ENCODE assay signal across 8 cellular contexts in genomic region chr17:36949461-36949927, GRCh38. TPM values are rescaled to one million over a fixed set of nuclear protein-coding genes. Genes with fewer than 3 reads are reported as not detected.
DNase-seq lines count a peak whose midpoint lies in the region; TF ChIP-seq lines count a peak whose summit lies in the region.

No MANE protein-coding gene starts in this region.

- peak overlapping the region; percentile 92 for H3K27ac Mint-ChIP-seq in chondrocyte (ENCODE audit: unreplicated experiment)

- peaks cover 18% of the 10 kb centered on the region for H3K36me3 Mint-ChIP-seq in chondrocyte (ENCODE audit: low read depth)

- H3K27ac ChIP-seq in mesodermal cell (ENCODE audit: low read depth, low read length, severe bottlenecking) (peak overlapping the region; percentile 90), vagina (peak overlapping the region; percentile 75)

- 8 to 10% methylated on average over 9 of the region's 9 CpGs for WGBS in mesodermal cell (ENCODE audit: insufficient coverage in 2 of 2), 2 experiments

- no peaks in the 10 kb centered on the region for H3K9me3 Mint-ChIP-seq in chondrocyte (ENCODE audit: low read depth)

- peaks cover 32% of the 10 kb centered on the region for H3K4me1 Mint-ChIP-seq in chondrocyte (ENCODE audit: low read depth)

- peak overlapping the region; percentile 95 for H3K4me3 Mint-ChIP-seq in chondrocyte (ENCODE audit: unreplicated experiment)

- TF ChIP-seq CTCF in chondrocyte (IDR thresholded peaks at IDR 0.05), result peak; percentile 47
- no peak for TF ChIP-seq CTCF in vagina (IDR thresholded peaks at IDR 0.05)
- TF ChIP-seq CTCF in GM13976 (IDR thresholded peaks at IDR 0.05; ENCODE audit: borderline replicate concordance, control extremely low read depth, extremely low read depth, insufficient read depth, missing control alignments), result no peak

- H3K36me3 ChIP-seq in mesodermal cell (ENCODE audit: control insufficient read depth, insufficient read depth, low read length), result peaks cover 42% of the 10 kb centered on the region
- peaks cover 0 to 27% of the 10 kb centered on the region in 2 donors for H3K36me3 ChIP-seq in vagina

- H3K4me3 ChIP-seq in mesodermal cell (ENCODE audit: extremely low read depth, insufficient read depth, low read length, poor library complexity, severe bottlenecking), result peak overlapping the region; percentile 68
- H3K4me3 ChIP-seq in vagina, result peak overlapping the region; percentile 85 to 95

- no peaks in the 10 kb centered on the region for H3K27me3 ChIP-seq in vagina

- H3K4me1 ChIP-seq in mesodermal cell (ENCODE audit: control insufficient read depth, insufficient read depth, low read length, poor library complexity, severe bottlenecking), result no peaks in the 10 kb centered on the region
- H3K4me1 ChIP-seq in vagina, result peaks cover 25% of the 10 kb centered on the region

- peak; percentile 22 for DNase-seq in GF-D8 (lab: John Stamatoyannopoulos, UW)
- DNase-seq in LoVo (ENCODE audit: low spot score), result peak; percentile 32
- no peak for DNase-seq in chondrocyte (ENCODE audit: low spot score)
- DNase-seq in vagina (ENCODE audit: extremely low spot score in 2 of 2), result no peak
- DNase-seq in GM13976 (ENCODE audit: low spot score), result no peak
- no peak for DNase-seq in SKM-1 treated with dmso at 0.1 percent for 144 hours (lab: John Stamatoyannopoulos, UW; ENCODE audit: unreplicated experiment)
- no peak for DNase-seq in activated CD4-positive, alpha-beta T cell treated with anti-CD3 and anti-CD28 coated beads, Interleukin-2, amount 50 U/mL, for 4 hours

- in situ Hi-C loops in GM13976 (cut with MboI; ENCODE audit: low sequenced_read_pairs, unreplicated experiment), result no loop called here

- intact Hi-C loops in vagina (cut with DNase I), result no loop called here

- H3K9me3 ChIP-seq in mesodermal cell (ENCODE audit: control insufficient read depth, low read length), result no peaks in the 10 kb centered on the region
- H3K9me3 ChIP-seq in vagina, result no peaks in the 10 kb centered on the region

- TF ChIP-seq POLR2A in vagina (IDR thresholded peaks at IDR 0.05), result no peak

- H3K27me3 Mint-ChIP-seq in chondrocyte (ENCODE audit: low read depth), result peaks cover 29% of the 10 kb centered on the region

RNA-seq across cellular contexts. Expression of gene AATF, which starts 0.7 kb away (rescaled TPM):
- total RNA-seq in chondrocyte, result 32.5 to 38.5 TPM (median 34.0 TPM) in 3 replicates
- 32.4 TPM for polyA plus RNA-seq in mesodermal cell (2013, experiment 1 of 2)
- polyA plus RNA-seq in mesodermal cell (2013, experiment 2 of 2), result 28.9 TPM
- 21.1 TPM for total RNA-seq in vagina

RNA-seq across cellular contexts. Expression of gene LHX1, which starts 12.2 kb away (rescaled TPM):
- total RNA-seq in chondrocyte (not detected in 3 replicates), vagina (not detected)
- 3.7 TPM for polyA plus RNA-seq in mesodermal cell (2013, experiment 1 of 2)
- 2.6 TPM for polyA plus RNA-seq in mesodermal cell (2013, experiment 2 of 2)

Comparison
In these comparisons a context has a peak if more than half of its experiments do, and no peak if none do; other contexts are left out.
1. DNase-seq: peak in GF-D8 (single experiment) and LoVo (single experiment); none in chondrocyte (single experiment), vagina (0 of 2), GM13976 (single experiment), SKM-1 treated with dmso at 0.1 percent for 144 hours (single experiment) and activated CD4-positive, alpha-beta T cell treated with anti-CD3 and anti-CD28 coated beads, Interleukin-2, amount 50 U/mL, for 4 hours (0 of 2).